1 cellular context compared by ENCODE assay signal in the genomic region with DNA sequence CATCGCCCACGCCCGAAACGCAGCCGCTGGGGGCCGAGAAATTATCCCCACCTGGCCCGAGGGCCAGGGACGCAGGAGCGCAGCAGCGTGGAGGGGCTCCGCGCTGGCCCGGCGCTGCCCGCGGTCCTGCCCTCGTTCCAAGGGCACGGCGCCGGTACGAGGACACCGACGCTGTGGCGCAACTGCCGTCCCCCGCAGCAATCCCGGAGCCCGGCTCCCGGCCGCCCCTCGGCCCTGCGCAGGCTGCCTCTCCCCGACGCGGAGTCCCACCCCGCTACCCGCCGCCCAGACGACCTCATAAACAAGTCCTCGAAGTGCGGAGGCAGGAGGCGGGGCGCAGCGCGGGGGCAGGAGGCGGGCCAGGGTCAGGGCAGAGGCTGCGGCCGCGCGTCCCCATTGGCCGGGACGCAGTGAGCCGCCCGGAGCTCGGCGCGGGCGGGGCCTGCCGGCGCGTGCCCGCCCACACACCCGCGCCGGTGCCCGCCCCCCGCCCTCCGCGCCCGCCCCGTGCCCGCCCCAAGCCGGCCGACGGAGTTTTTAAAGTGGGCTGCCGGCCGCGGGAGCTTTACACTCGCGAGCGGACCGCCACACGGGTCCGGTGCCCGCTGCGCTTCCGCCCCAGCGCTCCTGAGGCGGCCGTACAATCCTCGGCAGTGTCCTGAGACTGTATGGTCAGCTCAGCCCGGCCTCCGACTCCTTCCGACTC.
TF ChIP-seq lines count a peak whose summit lies in the region.

TSS of gene EPAS1 (plus strand) at position 568 of the 706 bp plus-strand sequence. CDS start 505 bp downstream, outside the sequence.

TF ChIP-seq in GM12878, 131 proteins besides CTCF, POLR2A, EP300 and RAD21 (continued from another document and continues in another):
- TF ChIP-seq, protein P1, sequence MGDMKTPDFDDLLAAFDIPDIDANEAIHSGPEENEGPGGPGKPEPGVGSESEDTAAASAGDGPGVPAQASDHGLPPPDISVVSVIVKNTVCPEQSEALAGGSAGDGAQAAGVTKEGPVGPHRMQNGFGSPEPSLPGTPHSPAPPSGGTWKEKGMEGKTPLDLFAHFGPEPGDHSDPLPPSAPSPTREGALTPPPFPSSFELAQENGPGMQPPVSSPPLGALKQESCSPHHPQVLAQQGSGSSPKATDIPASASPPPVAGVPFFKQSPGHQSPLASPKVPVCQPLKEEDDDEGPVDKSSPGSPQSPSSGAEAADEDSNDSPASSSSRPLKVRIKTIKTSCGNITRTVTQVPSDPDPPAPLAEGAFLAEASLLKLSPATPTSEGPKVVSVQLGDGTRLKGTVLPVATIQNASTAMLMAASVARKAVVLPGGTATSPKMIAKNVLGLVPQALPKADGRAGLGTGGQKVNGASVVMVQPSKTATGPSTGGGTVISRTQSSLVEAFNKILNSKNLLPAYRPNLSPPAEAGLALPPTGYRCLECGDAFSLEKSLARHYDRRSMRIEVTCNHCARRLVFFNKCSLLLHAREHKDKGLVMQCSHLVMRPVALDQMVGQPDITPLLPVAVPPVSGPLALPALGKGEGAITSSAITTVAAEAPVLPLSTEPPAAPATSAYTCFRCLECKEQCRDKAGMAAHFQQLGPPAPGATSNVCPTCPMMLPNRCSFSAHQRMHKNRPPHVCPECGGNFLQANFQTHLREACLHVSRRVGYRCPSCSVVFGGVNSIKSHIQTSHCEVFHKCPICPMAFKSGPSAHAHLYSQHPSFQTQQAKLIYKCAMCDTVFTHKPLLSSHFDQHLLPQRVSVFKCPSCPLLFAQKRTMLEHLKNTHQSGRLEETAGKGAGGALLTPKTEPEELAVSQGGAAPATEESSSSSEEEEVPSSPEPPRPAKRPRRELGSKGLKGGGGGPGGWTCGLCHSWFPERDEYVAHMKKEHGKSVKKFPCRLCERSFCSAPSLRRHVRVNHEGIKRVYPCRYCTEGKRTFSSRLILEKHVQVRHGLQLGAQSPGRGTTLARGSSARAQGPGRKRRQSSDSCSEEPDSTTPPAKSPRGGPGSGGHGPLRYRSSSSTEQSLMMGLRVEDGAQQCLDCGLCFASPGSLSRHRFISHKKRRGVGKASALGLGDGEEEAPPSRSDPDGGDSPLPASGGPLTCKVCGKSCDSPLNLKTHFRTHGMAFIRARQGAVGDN (IDR thresholded peaks at IDR 0.05) = peak; percentile 84
- TF ChIP-seq CEBPZ (IDR thresholded peaks at IDR 0.05; ENCODE audit: low read depth, low read length) = no peak
- TF ChIP-seq MTA2 (IDR thresholded peaks at IDR 0.05; ENCODE audit: low read depth) = no peak
- TF ChIP-seq ZNF207 (IDR thresholded peaks at IDR 0.05; ENCODE audit: borderline replicate concordance) = no peak
- TF ChIP-seq, protein P2, sequence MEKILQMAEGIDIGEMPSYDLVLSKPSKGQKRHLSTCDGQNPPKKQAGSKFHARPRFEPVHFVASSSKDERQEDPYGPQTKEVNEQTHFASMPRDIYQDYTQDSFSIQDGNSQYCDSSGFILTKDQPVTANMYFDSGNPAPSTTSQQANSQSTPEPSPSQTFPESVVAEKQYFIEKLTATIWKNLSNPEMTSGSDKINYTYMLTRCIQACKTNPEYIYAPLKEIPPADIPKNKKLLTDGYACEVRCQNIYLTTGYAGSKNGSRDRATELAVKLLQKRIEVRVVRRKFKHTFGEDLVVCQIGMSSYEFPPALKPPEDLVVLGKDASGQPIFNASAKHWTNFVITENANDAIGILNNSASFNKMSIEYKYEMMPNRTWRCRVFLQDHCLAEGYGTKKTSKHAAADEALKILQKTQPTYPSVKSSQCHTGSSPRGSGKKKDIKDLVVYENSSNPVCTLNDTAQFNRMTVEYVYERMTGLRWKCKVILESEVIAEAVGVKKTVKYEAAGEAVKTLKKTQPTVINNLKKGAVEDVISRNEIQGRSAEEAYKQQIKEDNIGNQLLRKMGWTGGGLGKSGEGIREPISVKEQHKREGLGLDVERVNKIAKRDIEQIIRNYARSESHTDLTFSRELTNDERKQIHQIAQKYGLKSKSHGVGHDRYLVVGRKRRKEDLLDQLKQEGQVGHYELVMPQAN (conservative IDR thresholded peaks at IDR 0.05) = 0 out of 2 replicates have a peak, but pooled peaks have one; percentile 21
- TF ChIP-seq CHD1 (IDR thresholded peaks at IDR 0.05; ENCODE audit: low read depth, low read length) = no peak
- no peak; the same call in 1 of the 2 replicates for TF ChIP-seq POLR2AphosphoS2 (IDR thresholded peaks at IDR 0.05; ENCODE audit: low read depth, low read length)
- no peak for TF ChIP-seq YBX1 (IDR thresholded peaks at IDR 0.05)
- TF ChIP-seq IKZF2 (IDR thresholded peaks at IDR 0.05) = no peak
- peak; percentile 71 for TF ChIP-seq NR2C1 (IDR thresholded peaks at IDR 0.05)
- TF ChIP-seq CHD2 (IDR thresholded peaks at IDR 0.05; ENCODE audit: borderline replicate concordance, low read depth, low read length) = 0 out of 2 replicates have a peak, but pooled peaks have one; percentile 11
- peak; percentile 57; the same call in 1 of the 2 replicates for TF ChIP-seq GATAD2B (conservative IDR thresholded peaks at IDR 0.05; ENCODE audit: low read depth)
- TF ChIP-seq DPF2 (IDR thresholded peaks at IDR 0.05) = peak; percentile 55
- peak; percentile 68 for TF ChIP-seq BACH1 (IDR thresholded peaks at IDR 0.05; ENCODE audit: borderline replicate concordance)
- TF ChIP-seq TAF1 (IDR thresholded peaks at IDR 0.05; ENCODE audit: borderline replicate concordance, low read depth, low read length) = no peak
- TF ChIP-seq NR2F1 (conservative IDR thresholded peaks at IDR 0.05) = peak; percentile 93
- TF ChIP-seq HDAC6 (IDR thresholded peaks at IDR 0.05; ENCODE audit: unreplicated experiment) = no peak
- TF ChIP-seq, protein P3, sequence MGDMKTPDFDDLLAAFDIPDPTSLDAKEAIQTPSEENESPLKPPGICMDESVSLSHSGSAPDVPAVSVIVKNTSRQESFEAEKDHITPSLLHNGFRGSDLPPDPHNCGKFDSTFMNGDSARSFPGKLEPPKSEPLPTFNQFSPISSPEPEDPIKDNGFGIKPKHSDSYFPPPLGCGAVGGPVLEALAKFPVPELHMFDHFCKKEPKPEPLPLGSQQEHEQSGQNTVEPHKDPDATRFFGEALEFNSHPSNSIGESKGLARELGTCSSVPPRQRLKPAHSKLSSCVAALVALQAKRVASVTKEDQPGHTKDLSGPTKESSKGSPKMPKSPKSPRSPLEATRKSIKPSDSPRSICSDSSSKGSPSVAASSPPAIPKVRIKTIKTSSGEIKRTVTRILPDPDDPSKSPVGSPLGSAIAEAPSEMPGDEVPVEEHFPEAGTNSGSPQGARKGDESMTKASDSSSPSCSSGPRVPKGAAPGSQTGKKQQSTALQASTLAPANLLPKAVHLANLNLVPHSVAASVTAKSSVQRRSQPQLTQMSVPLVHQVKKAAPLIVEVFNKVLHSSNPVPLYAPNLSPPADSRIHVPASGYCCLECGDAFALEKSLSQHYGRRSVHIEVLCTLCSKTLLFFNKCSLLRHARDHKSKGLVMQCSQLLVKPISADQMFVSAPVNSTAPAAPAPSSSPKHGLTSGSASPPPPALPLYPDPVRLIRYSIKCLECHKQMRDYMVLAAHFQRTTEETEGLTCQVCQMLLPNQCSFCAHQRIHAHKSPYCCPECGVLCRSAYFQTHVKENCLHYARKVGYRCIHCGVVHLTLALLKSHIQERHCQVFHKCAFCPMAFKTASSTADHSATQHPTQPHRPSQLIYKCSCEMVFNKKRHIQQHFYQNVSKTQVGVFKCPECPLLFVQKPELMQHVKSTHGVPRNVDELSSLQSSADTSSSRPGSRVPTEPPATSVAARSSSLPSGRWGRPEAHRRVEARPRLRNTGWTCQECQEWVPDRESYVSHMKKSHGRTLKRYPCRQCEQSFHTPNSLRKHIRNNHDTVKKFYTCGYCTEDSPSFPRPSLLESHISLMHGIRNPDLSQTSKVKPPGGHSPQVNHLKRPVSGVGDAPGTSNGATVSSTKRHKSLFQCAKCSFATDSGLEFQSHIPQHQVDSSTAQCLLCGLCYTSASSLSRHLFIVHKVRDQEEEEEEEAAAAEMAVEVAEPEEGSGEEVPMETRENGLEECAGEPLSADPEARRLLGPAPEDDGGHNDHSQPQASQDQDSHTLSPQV (IDR thresholded peaks at IDR 0.05) = no peak
- TF ChIP-seq, protein P4, sequence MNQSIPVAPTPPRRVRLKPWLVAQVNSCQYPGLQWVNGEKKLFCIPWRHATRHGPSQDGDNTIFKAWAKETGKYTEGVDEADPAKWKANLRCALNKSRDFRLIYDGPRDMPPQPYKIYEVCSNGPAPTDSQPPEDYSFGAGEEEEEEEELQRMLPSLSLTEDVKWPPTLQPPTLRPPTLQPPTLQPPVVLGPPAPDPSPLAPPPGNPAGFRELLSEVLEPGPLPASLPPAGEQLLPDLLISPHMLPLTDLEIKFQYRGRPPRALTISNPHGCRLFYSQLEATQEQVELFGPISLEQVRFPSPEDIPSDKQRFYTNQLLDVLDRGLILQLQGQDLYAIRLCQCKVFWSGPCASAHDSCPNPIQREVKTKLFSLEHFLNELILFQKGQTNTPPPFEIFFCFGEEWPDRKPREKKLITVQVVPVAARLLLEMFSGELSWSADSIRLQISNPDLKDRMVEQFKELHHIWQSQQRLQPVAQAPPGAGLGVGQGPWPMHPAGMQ (IDR thresholded peaks at IDR 0.05; ENCODE audit: borderline replicate concordance) = no peak
- TF ChIP-seq ZBTB40 (IDR thresholded peaks at IDR 0.05; ENCODE audit: borderline replicate concordance) = no peak
- TF ChIP-seq ATF3 (IDR thresholded peaks at IDR 0.05; ENCODE audit: borderline replicate concordance, extremely low read depth, low read depth, low read length) = no peak
- no peak for TF ChIP-seq SKIL (IDR thresholded peaks at IDR 0.05; ENCODE audit: low read depth, poor library complexity, severe bottlenecking)
- no peak for TF ChIP-seq MEF2B (IDR thresholded peaks at IDR 0.05; ENCODE audit: partially characterized antibody, poor library complexity, severe bottlenecking)
- no peak for TF ChIP-seq TBL1XR1 (IDR thresholded peaks at IDR 0.05; ENCODE audit: low read depth, low read length)
- no peak for TF ChIP-seq NFXL1 (IDR thresholded peaks at IDR 0.05; ENCODE audit: borderline replicate concordance)
- peak; percentile 34; the same call in 1 of the 2 replicates for TF ChIP-seq SMARCA5 (IDR thresholded peaks at IDR 0.05)
- TF ChIP-seq BHLHE40 (IDR thresholded peaks at IDR 0.05; ENCODE audit: borderline replicate concordance in 1 of 2, low read depth in 2 of 2, low read length in 1 of 2) = peak in 1 of 2 experiments; percentile 93; a peak in 2 of 4 replicates
- no peak for TF ChIP-seq MTA3 (IDR thresholded peaks at IDR 0.05; ENCODE audit: borderline replicate concordance, low read length)
- no peak; the same call in none of the 2 replicates for TF ChIP-seq IKZF1 (conservative IDR thresholded peaks at IDR 0.05)
- no peak for TF ChIP-seq FOXM1 (IDR thresholded peaks at IDR 0.05; ENCODE audit: low read depth, low read length)
